In genomic region chr3:149382091-149382467, GRCh38 we compare ENCODE assay signal across 1 cellular context.
A peak's percentile ranks its signal among the peaks of the same experiment; 100 is the strongest.
TF ChIP-seq lines count a peak whose summit lies in the region.

No MANE protein-coding gene starts in this region.

TF ChIP-seq in GM12878, 131 proteins besides CTCF, POLR2A, EP300 and RAD21 (continued from another document):
- TF ChIP-seq MEF2B (IDR thresholded peaks at IDR 0.05; ENCODE audit: partially characterized antibody, poor library complexity, severe bottlenecking), result no peak
- TF ChIP-seq, protein P1, sequence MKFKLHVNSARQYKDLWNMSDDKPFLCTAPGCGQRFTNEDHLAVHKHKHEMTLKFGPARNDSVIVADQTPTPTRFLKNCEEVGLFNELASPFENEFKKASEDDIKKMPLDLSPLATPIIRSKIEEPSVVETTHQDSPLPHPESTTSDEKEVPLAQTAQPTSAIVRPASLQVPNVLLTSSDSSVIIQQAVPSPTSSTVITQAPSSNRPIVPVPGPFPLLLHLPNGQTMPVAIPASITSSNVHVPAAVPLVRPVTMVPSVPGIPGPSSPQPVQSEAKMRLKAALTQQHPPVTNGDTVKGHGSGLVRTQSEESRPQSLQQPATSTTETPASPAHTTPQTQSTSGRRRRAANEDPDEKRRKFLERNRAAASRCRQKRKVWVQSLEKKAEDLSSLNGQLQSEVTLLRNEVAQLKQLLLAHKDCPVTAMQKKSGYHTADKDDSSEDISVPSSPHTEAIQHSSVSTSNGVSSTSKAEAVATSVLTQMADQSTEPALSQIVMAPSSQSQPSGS (IDR thresholded peaks at IDR 0.05; ENCODE audit: low read length), result peak; percentile 59
